8 cellular contexts compared by ENCODE assay signal in genomic region chr15:81106560-81106959, GRCh38. TPM values are rescaled to one million over a fixed set of nuclear protein-coding genes. Genes with fewer than 3 reads are reported as not detected.
DNase-seq lines count a peak whose midpoint lies in the region; ATAC-seq and TF ChIP-seq lines count a peak whose summit lies in the region.

No MANE protein-coding gene starts in this region.

- H3K4me2 ChIP-seq in neuronal stem cell (ENCODE audit: insufficient read depth, low read length, poor library complexity, severe bottlenecking) = no peak overlapping the region

- H3K27me3 ChIP-seq in neuronal stem cell (ENCODE audit: control insufficient read depth in 3 of 3, insufficient read depth in 3 of 3, low read depth in 1 of 3, low read length in 3 of 3) = no peaks in the 10 kb centered on the region

- no peak overlapping the region for H2AK5ac ChIP-seq in neuronal stem cell (ENCODE audit: low read depth, low read length)

- in situ Hi-C loops in Caki2 (cut with HindIII; ENCODE audit: low pct_unique_long_range_greater_than_20kb, low sequenced_read_pairs) = no loop called here

- H3K18ac ChIP-seq in neuronal stem cell (ENCODE audit: low read length) = no peak overlapping the region

- H2AFZ ChIP-seq in neuronal stem cell (ENCODE audit: low read length) = no peak overlapping the region

- H3K4me3 ChIP-seq in HFF-Myc (replicated peaks; ENCODE audit: low read depth, low read length) = no peak overlapping the region
- no peak overlapping the region for H3K4me3 ChIP-seq in neuronal stem cell (ENCODE audit: low read length in 2 of 2)

- no peak overlapping the region for H3K4ac ChIP-seq in neuronal stem cell (ENCODE audit: low read length)

- no peak for ATAC-seq in HG03039 (IDR thresholded peaks at IDR 0.05; ENCODE audit: unreplicated experiment)
- ATAC-seq in GM18858 (IDR thresholded peaks at IDR 0.05; ENCODE audit: unreplicated experiment) = no peak

- peak; percentile 40 for DNase-seq in Caki2 (ENCODE audit: low read depth)
- DNase-seq in HFF-Myc (ENCODE audit: extremely low read depth, low read depth) = peak; percentile 76
- peak; percentile 77 for DNase-seq in NCI-H82 (lab: John Stamatoyannopoulos, UW)
- DNase-seq in activated T-cell treated with anti-CD3 and anti-CD28 coated beads for 4 hours = peak; percentile 23
- DNase-seq in fibroblast of peridontal ligament (ENCODE audit: extremely low read depth) = peak; percentile 90
- DNase-seq in neuronal stem cell (ENCODE audit: low spot score) = peak; percentile 56

- H2BK12ac ChIP-seq in neuronal stem cell (ENCODE audit: low read length) = no peak overlapping the region

- H3K27ac ChIP-seq in neuronal stem cell (replicated peaks; ENCODE audit: low read length) = no peak overlapping the region

- no peak overlapping the region for H2BK15ac ChIP-seq in neuronal stem cell (ENCODE audit: low read length)

- no peak overlapping the region for H4K8ac ChIP-seq in neuronal stem cell (ENCODE audit: low read depth, low read length)

- no peak overlapping the region for H3K9ac ChIP-seq in neuronal stem cell (ENCODE audit: low read depth, low read length, poor library complexity)

- no peak overlapping the region for H4K91ac ChIP-seq in neuronal stem cell (ENCODE audit: low read depth, low read length, poor library complexity)

- no peak overlapping the region for H3K14ac ChIP-seq in neuronal stem cell (ENCODE audit: low read length)

- no CpG with 5 or more reads among the region's 6 CpGs for WGBS in neuronal stem cell (ENCODE audit: extremely low coverage in 2 of 2, insufficient read length in 2 of 2, insufficient replicate concordance in 1 of 2), 2 donors

- no peak overlapping the region for H2BK5ac ChIP-seq in neuronal stem cell (ENCODE audit: low read length)

- H3K79me1 ChIP-seq in neuronal stem cell (ENCODE audit: low read depth, low read length) = no peaks in the 10 kb centered on the region

- TF ChIP-seq CTCF in HFF-Myc (IDR thresholded peaks at IDR 0.05; ENCODE audit: low read depth, low read length, missing control alignments) = peak; percentile 72

- no peaks in the 10 kb centered on the region for H3K4me1 ChIP-seq in neuronal stem cell (ENCODE audit: control insufficient read depth in 2 of 2, insufficient read depth in 1 of 2, low read depth in 1 of 2, low read length in 2 of 2)

- no peaks in the 10 kb centered on the region for H3K36me3 ChIP-seq in neuronal stem cell (replicated peaks in 1 of 2; ENCODE audit: control insufficient read depth in 2 of 2, insufficient read depth in 2 of 2, low read length in 2 of 2)

- no peak overlapping the region for H2BK120ac ChIP-seq in neuronal stem cell (ENCODE audit: low read depth, low read length)

- H3K9me3 ChIP-seq in neuronal stem cell (replicated peaks in 1 of 2; ENCODE audit: control insufficient read depth in 2 of 2, insufficient read depth in 1 of 2, low read depth in 1 of 2, low read length in 2 of 2) = no peaks in the 10 kb centered on the region

- H3K23ac ChIP-seq in neuronal stem cell (ENCODE audit: low read depth, low read length, poor library complexity) = no peak overlapping the region

RNA-seq across cellular contexts. Expression of gene CFAP161, which starts 27.5 kb away (rescaled TPM):
- 0.98 TPM in 1 of 2 replicates, not detected in the other for total RNA-seq in Caki2 (2014; rRNA removed; shearing (Covaris generic); ENCODE audit: low replicate concordance)
- not detected for polyA plus RNA-seq in neuronal stem cell (2013, experiment 1 of 2)
- polyA plus RNA-seq in neuronal stem cell (2013, experiment 2 of 2) = not detected

Comparison
In these comparisons a context has a peak if more than half of its experiments do, and no peak if none do; other contexts are left out.
1. DNase-seq: peak in every context shown above with its lines; median percentile 90 in fibroblast of peridontal ligament; 77 in NCI-H82; 76 in HFF-Myc; 56 in neuronal stem cell; 40 in Caki2; 23 in activated T-cell treated with anti-CD3 and anti-CD28 coated beads for 4 hours.